Comparison of ENCODE assay signal across 25 cellular contexts in genomic region chr11:45683285-45684058, GRCh38. TPM values are rescaled to one million over a fixed set of nuclear protein-coding genes. Genes with fewer than 3 reads are reported as not detected.
DNase-seq lines count a peak whose midpoint lies in the region; ATAC-seq and TF ChIP-seq lines count a peak whose summit lies in the region.
"Had no signal": no experiment of that assay in that cellular context is flagged by ENCODE, and none has a peak within 500 bp of the region (broad histone marks: within the 10 kb centered on the region; RNA-seq: fewer than 3 reads in every experiment).

No MANE protein-coding gene starts in this region.

- no peak for TF ChIP-seq CTCF in nephron (IDR thresholded peaks at IDR 0.05; ENCODE audit: unreplicated experiment in 3 of 3)

- no peaks in the 10 kb centered on the region for H3K9me3 Mint-ChIP-seq in activated CD4-positive, alpha-beta memory T cell treated with anti-CD3 and anti-CD28 coated beads for 36 hours
- no peaks in the 10 kb centered on the region for H3K9me3 Mint-ChIP-seq in activated CD4-positive, alpha-beta memory T cell treated with anti-CD3 and anti-CD28 coated beads, Interleukin-2, amount 10 ng/mL, durations not matched to agents 7 days and 5 days
- no peaks in the 10 kb centered on the region for H3K9me3 Mint-ChIP-seq in nephron
- no peaks in the 10 kb centered on the region for H3K9me3 Mint-ChIP-seq in stimulated activated memory B cell treated with anti-CD40 and anti-IgM and Interleukin-4, amounts not matched to agents 10 μg/mL and 1 μg/mL and 100 μg/mL, for 72 hours
- H3K9me3 Mint-ChIP-seq: T-cell had no signal

- POLR2A ChIA-PET in activated CD4-positive, alpha-beta memory T cell treated with anti-CD3 and anti-CD28 coated beads for 36 hours (lab: Charles Lee) = no interaction called here
- POLR2A ChIA-PET in activated CD4-positive, alpha-beta memory T cell treated with anti-CD3 and anti-CD28 coated beads, Interleukin-2, amount 10 ng/mL, durations not matched to agents 7 days and 5 days (lab: Charles Lee) = no interaction called here

- DNase-seq in activated CD4-positive, alpha-beta memory T cell treated with anti-CD3 and anti-CD28 coated beads for 36 hours = peak; percentile 3
- DNase-seq in activated CD4-positive, alpha-beta memory T cell treated with anti-CD3 and anti-CD28 coated beads, Interleukin-2, amount 10 ng/mL, durations not matched to agents 7 days and 5 days = no peak
- DNase-seq in NCI-H510A (lab: John Stamatoyannopoulos, UW) (peak; percentile 14), LoVo (ENCODE audit: low spot score) (no peak), cortex of kidney (lab: John Stamatoyannopoulos, UW) (no peak), NCI-H446 (lab: John Stamatoyannopoulos, UW) (no peak)
- DNase-seq: CD4-positive, CD25-positive, alpha-beta regulatory T cell; EL; GDM1; H7; KBM-7; NCI-H1092; NCI-H1417 treated with DMSO at 0.1 percent for 48 hours; NCI-H1694 treated with DMSO at 0.1 percent for 48 hours; NCI-H2081; NCI-H446 treated with DMSO at 0.1 percent for 48 hours; NCI-H69; SHP77; T-cell had no signal

- H3K27ac Mint-ChIP-seq in activated CD4-positive, alpha-beta memory T cell treated with anti-CD3 and anti-CD28 coated beads for 36 hours = no peak overlapping the region
- H3K27ac Mint-ChIP-seq in activated CD4-positive, alpha-beta memory T cell treated with anti-CD3 and anti-CD28 coated beads, Interleukin-2, amount 10 ng/mL, durations not matched to agents 7 days and 5 days = no peak overlapping the region
- H3K27ac Mint-ChIP-seq in nephron = peak overlapping the region in 2 of 3 experiments; percentile 8 to 67
- no peak overlapping the region for H3K27ac Mint-ChIP-seq in stimulated activated memory B cell treated with anti-CD40 and anti-IgM and Interleukin-4, amounts not matched to agents 10 μg/mL and 1 μg/mL and 100 μg/mL, for 72 hours
- H3K27ac Mint-ChIP-seq: CD4-positive, CD25-positive, alpha-beta regulatory T cell; T-cell had no signal

- H3K4me1 Mint-ChIP-seq in activated CD4-positive, alpha-beta memory T cell treated with anti-CD3 and anti-CD28 coated beads for 36 hours (ENCODE audit: low read depth) = peaks cover 1% of the 10 kb centered on the region
- no peaks in the 10 kb centered on the region for H3K4me1 Mint-ChIP-seq in activated CD4-positive, alpha-beta memory T cell treated with anti-CD3 and anti-CD28 coated beads, Interleukin-2, amount 10 ng/mL, durations not matched to agents 7 days and 5 days
- H3K4me1 Mint-ChIP-seq in nephron = peaks cover 24% of the 10 kb centered on the region
- H3K4me1 Mint-ChIP-seq in stimulated activated memory B cell treated with anti-CD40 and anti-IgM and Interleukin-4, amounts not matched to agents 10 μg/mL and 1 μg/mL and 100 μg/mL, for 72 hours = no peaks in the 10 kb centered on the region
- H3K4me1 Mint-ChIP-seq: CD4-positive, CD25-positive, alpha-beta regulatory T cell; T-cell had no signal

- CTCF ChIA-PET in activated CD4-positive, alpha-beta memory T cell treated with anti-CD3 and anti-CD28 coated beads for 36 hours (lab: Charles Lee) = interaction anchor here (1.4 kb wide), 1 partner anchor 88 kb away, joined by 3 read pairs; no protein-coding TSS in a partner anchor
- CTCF ChIA-PET in activated CD4-positive, alpha-beta memory T cell treated with anti-CD3 and anti-CD28 coated beads, Interleukin-2, amount 10 ng/mL, durations not matched to agents 7 days and 5 days (lab: Charles Lee) = no interaction called here

- no peaks in the 10 kb centered on the region for H3K36me3 Mint-ChIP-seq in activated CD4-positive, alpha-beta memory T cell treated with anti-CD3 and anti-CD28 coated beads for 36 hours
- no peaks in the 10 kb centered on the region for H3K36me3 Mint-ChIP-seq in activated CD4-positive, alpha-beta memory T cell treated with anti-CD3 and anti-CD28 coated beads, Interleukin-2, amount 10 ng/mL, durations not matched to agents 7 days and 5 days (ENCODE audit: low read depth)
- no peaks in the 10 kb centered on the region for H3K36me3 Mint-ChIP-seq in nephron (ENCODE audit: low read depth)
- no peaks in the 10 kb centered on the region for H3K36me3 Mint-ChIP-seq in stimulated activated memory B cell treated with anti-CD40 and anti-IgM and Interleukin-4, amounts not matched to agents 10 μg/mL and 1 μg/mL and 100 μg/mL, for 72 hours
- H3K36me3 Mint-ChIP-seq: CD4-positive, CD25-positive, alpha-beta regulatory T cell; T-cell had no signal

- peak; percentile 9 for ATAC-seq in stimulated activated memory B cell treated with anti-CD40 and anti-IgM and Interleukin-4, amounts not matched to agents 10 μg/mL and 1 μg/mL and 100 μg/mL, for 72 hours
- ATAC-seq: GM12878, HepG2, Panc1, T-cell had no signal

- H3K27me3 Mint-ChIP-seq in activated CD4-positive, alpha-beta memory T cell treated with anti-CD3 and anti-CD28 coated beads for 36 hours = peaks cover 2% of the 10 kb centered on the region
- peaks cover 19% of the 10 kb centered on the region for H3K27me3 Mint-ChIP-seq in activated CD4-positive, alpha-beta memory T cell treated with anti-CD3 and anti-CD28 coated beads, Interleukin-2, amount 10 ng/mL, durations not matched to agents 7 days and 5 days
- H3K27me3 Mint-ChIP-seq in nephron (ENCODE audit: low read depth) = peaks cover 55% of the 10 kb centered on the region
- H3K27me3 Mint-ChIP-seq in stimulated activated memory B cell treated with anti-CD40 and anti-IgM and Interleukin-4, amounts not matched to agents 10 μg/mL and 1 μg/mL and 100 μg/mL, for 72 hours = peaks cover 58% of the 10 kb centered on the region

- intact Hi-C loops in activated CD4-positive, alpha-beta memory T cell treated with anti-CD3 and anti-CD28 coated beads for 36 hours (cut with micrococcal nuclease) = no loop called here

- no peak overlapping the region for H3K4me3 Mint-ChIP-seq in activated CD4-positive, alpha-beta memory T cell treated with anti-CD3 and anti-CD28 coated beads for 36 hours
- no peak overlapping the region for H3K4me3 Mint-ChIP-seq in activated CD4-positive, alpha-beta memory T cell treated with anti-CD3 and anti-CD28 coated beads, Interleukin-2, amount 10 ng/mL, durations not matched to agents 7 days and 5 days
- H3K4me3 Mint-ChIP-seq in nephron = no peak overlapping the region
- no peak overlapping the region for H3K4me3 Mint-ChIP-seq in stimulated activated memory B cell treated with anti-CD40 and anti-IgM and Interleukin-4, amounts not matched to agents 10 μg/mL and 1 μg/mL and 100 μg/mL, for 72 hours
- H3K4me3 Mint-ChIP-seq: CD4-positive, CD25-positive, alpha-beta regulatory T cell; T-cell had no signal

RNA-seq across cellular contexts. Expression of gene CHST1, which starts 18.1 kb away (rescaled TPM):
- total RNA-seq in activated CD4-positive, alpha-beta memory T cell treated with anti-CD3 and anti-CD28 coated beads for 36 hours = under 1 TPM; 0.24 to 0.44 TPM
- total RNA-seq in activated CD4-positive, alpha-beta memory T cell treated with anti-CD3 and anti-CD28 coated beads, Interleukin-2, amount 10 ng/mL, durations not matched to agents 7 days and 5 days = not detected
- total RNA-seq: GM12878, HepG2, SK-MEL-5 had no signal

Comparison
In these comparisons a context has a peak if more than half of its experiments do, and no peak if none do; other contexts are left out.
1. DNase-seq: peak in activated CD4-positive, alpha-beta memory T cell treated with anti-CD3 and anti-CD28 coated beads for 36 hours (single experiment) and NCI-H510A (single experiment); none in activated CD4-positive, alpha-beta memory T cell treated with anti-CD3 and anti-CD28 coated beads, Interleukin-2, amount 10 ng/mL, durations not matched to agents 7 days and 5 days (single experiment), LoVo (single experiment), cortex of kidney (single experiment) and NCI-H446 (0 of 2).
2. H3K27ac Mint-ChIP-seq: peak in nephron (2 of 3); none in activated CD4-positive, alpha-beta memory T cell treated with anti-CD3 and anti-CD28 coated beads for 36 hours (single experiment), activated CD4-positive, alpha-beta memory T cell treated with anti-CD3 and anti-CD28 coated beads, Interleukin-2, amount 10 ng/mL, durations not matched to agents 7 days and 5 days (single experiment) and stimulated activated memory B cell treated with anti-CD40 and anti-IgM and Interleukin-4, amounts not matched to agents 10 μg/mL and 1 μg/mL and 100 μg/mL, for 72 hours (single experiment).